In the genomic region with DNA sequence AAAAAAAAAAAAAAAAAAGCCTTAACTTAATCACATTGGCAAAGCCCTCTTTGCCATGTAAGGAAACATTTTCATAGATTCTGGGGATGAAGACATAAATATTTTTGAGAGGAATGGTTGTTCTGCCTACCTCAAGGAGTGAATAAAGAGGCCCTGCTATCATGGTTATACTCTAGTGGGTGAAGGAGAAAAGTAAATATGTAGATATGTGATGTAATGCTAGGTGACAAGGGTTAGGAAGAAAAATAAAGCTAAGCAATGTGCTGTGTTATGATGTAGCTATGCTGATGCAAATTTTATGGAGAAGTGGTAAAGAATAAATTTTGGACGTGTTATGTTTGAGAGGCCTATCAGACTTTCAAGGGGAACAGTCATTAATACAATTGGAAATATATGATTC, we compare ENCODE assay signal across 20 cellular contexts.
A peak's percentile ranks its signal among the peaks of the same experiment; 100 is the strongest.
DNase-seq lines count a peak whose midpoint lies in the region; ATAC-seq, FAIRE-seq and TF ChIP-seq lines count a peak whose summit lies in the region.
"Had no signal": no experiment of that assay in that cellular context is flagged by ENCODE, and none has a peak within 500 bp of the region (broad histone marks: within the 10 kb centered on the region; RNA-seq: fewer than 3 reads in every experiment).

No MANE protein-coding gene starts in this region.

- no peaks in the 10 kb centered on the region for H3K9me3 ChIP-seq in HepG2 (ENCODE audit: low read length)
- H3K9me3 ChIP-seq: BLaER1, Caco-2, HAP-1 had no signal

- no peak overlapping the region for H2AFZ ChIP-seq in HepG2 (ENCODE audit: low read length)
- H2AFZ ChIP-seq: GM23338 had no signal

- no peak for TF ChIP-seq CTCF in HepG2 (CRISPR knock-in tag; IDR thresholded peaks at IDR 0.05)

- CTCF ChIA-PET in HepG2 (lab: Yijun Ruan, JAX; ENCODE audit: low intra/inter-chr PET ratio, low total read pairs): no interaction called here

- TF ChIP-seq EP300 in HepG2 (IDR thresholded peaks at IDR 0.05; ENCODE audit: low read depth in 2 of 2, low read length in 2 of 2) (no peak), HepG2 (CRISPR knock-in tag; IDR thresholded peaks at IDR 0.05; ENCODE audit: borderline replicate concordance) (no peak)

- no peak overlapping the region for H3K27ac ChIP-seq in HepG2 (ENCODE audit: extremely low read length, insufficient read depth, low read length)
- H3K27ac ChIP-seq: 22Rv1, BLaER1, C4-2B had no signal

- H3K4me3 ChIP-seq in HepG2 (replicated peaks in 1 of 3; ENCODE audit: insufficient read depth in 1 of 3, low read depth in 2 of 3, low read length in 3 of 3): no peak overlapping the region
- H3K4me3 ChIP-seq: BLaER1, GM23338, HAP-1 had no signal

- TF ChIP-seq POLR2A in HepG2 (IDR thresholded peaks at IDR 0.05; ENCODE audit: insufficient read depth in 1 of 2, low read depth in 2 of 2, low read length in 2 of 2): no peak

- H3K36me3 Mint-ChIP-seq in stimulated activated effector memory CD8-positive, alpha-beta T cell treated with anti-CD3 and anti-CD28 coated beads, Interleukin-12 subunit alpha, Interleukin-12 subunit beta, amount 100 ng/mL, for 72 hours: peaks cover 12% of the 10 kb centered on the region

- no peak for ATAC-seq in HepG2
- no peak for ATAC-seq in stimulated activated effector memory CD8-positive, alpha-beta T cell treated with anti-CD3 and anti-CD28 coated beads, Interleukin-12 subunit alpha, Interleukin-12 subunit beta, amount 100 ng/mL, for 72 hours
- ATAC-seq: CD8-positive, alpha-beta T cell; GM23338 had no signal

- no peaks in the 10 kb centered on the region for H3K9me3 Mint-ChIP-seq in stimulated activated effector memory CD8-positive, alpha-beta T cell treated with anti-CD3 and anti-CD28 coated beads, Interleukin-12 subunit alpha, Interleukin-12 subunit beta, amount 100 ng/mL, for 72 hours
- H3K9me3 Mint-ChIP-seq: CD8-positive, alpha-beta T cell; GM23338; HFFc6 had no signal

- WGBS in HepG2 (ENCODE audit: low lambda C conversion rate): 97% methylated on average over 1 of the region's 1 CpG

- H3K4me2 ChIP-seq in HepG2 (ENCODE audit: low read depth, low read length): no peak overlapping the region
- H3K4me2 ChIP-seq: BLaER1, GM23338 had no signal

- H3K27ac Mint-ChIP-seq in stimulated activated effector memory CD8-positive, alpha-beta T cell treated with anti-CD3 and anti-CD28 coated beads, Interleukin-12 subunit alpha, Interleukin-12 subunit beta, amount 100 ng/mL, for 72 hours: peak overlapping the region; percentile 21
- H3K27ac Mint-ChIP-seq: B cell; CD8-positive, alpha-beta T cell; GM23338; HFFc6 had no signal

- DNase-seq in DMS53 (lab: John Stamatoyannopoulos, UW): peak; percentile 30
- DNase-seq in DMS53 treated with DMSO at 0.1 percent for 48 hours (lab: John Stamatoyannopoulos, UW; ENCODE audit: unreplicated experiment): no peak
- DNase-seq in HepG2 (ENCODE audit: low spot score): no peak
- no peak for DNase-seq in stimulated activated effector memory CD8-positive, alpha-beta T cell treated with anti-CD3 and anti-CD28 coated beads, Interleukin-12 subunit alpha, Interleukin-12 subunit beta, amount 100 ng/mL, for 72 hours (ENCODE audit: low spot score in 2 of 2)
- DNase-seq in H4 (ENCODE audit: low spot score): no peak
- no peak for DNase-seq in DMS153 (lab: John Stamatoyannopoulos, UW)
- DNase-seq: Caco-2; CD4-positive, CD25-positive, alpha-beta regulatory T cell; CD8-positive, alpha-beta T cell; DND-41; HFFc6 had no signal

- H3K79me2 ChIP-seq in HepG2 (ENCODE audit: insufficient read depth, low read length): no peaks in the 10 kb centered on the region

- intact Hi-C loops in HepG2 (cut with micrococcal nuclease; ENCODE audit: unreplicated experiment): no loop called here

- peaks cover 10% of the 10 kb centered on the region; the same call in 1 of the 2 replicates for H3K4me1 ChIP-seq in HepG2 (ENCODE audit: insufficient read depth, low read length)
- H3K4me1 ChIP-seq: BLaER1, Caco-2, HAP-1 had no signal

- no peak overlapping the region for H3K9ac ChIP-seq in HepG2 (ENCODE audit: insufficient read depth, low read depth, low read length)
- H3K9ac ChIP-seq: BLaER1 had no signal

- no peak overlapping the region for H3K4me3 Mint-ChIP-seq in stimulated activated effector memory CD8-positive, alpha-beta T cell treated with anti-CD3 and anti-CD28 coated beads, Interleukin-12 subunit alpha, Interleukin-12 subunit beta, amount 100 ng/mL, for 72 hours
- H3K4me3 Mint-ChIP-seq: B cell; CD4-positive, CD25-positive, alpha-beta regulatory T cell; CD8-positive, alpha-beta T cell; GM23338; HFFc6 had no signal

- H3K27me3 ChIP-seq in HepG2 (ENCODE audit: control insufficient read depth in 1 of 2, insufficient read depth in 2 of 2, low read length in 2 of 2): no peaks in the 10 kb centered on the region
- H3K27me3 ChIP-seq: BLaER1 had no signal

- in situ Hi-C loops in HepG2 (cut with HindIII; ENCODE audit: extremely low pct_ligation_motif_present, low pct_unique_long_range_greater_than_20kb): no loop called here

- no TSS peak for BruUV-seq in HepG2 (replicated peaks; lab: Mats Ljungman, UMichigan)

- no peak for TF ChIP-seq RAD21 in HepG2 (CRISPR knock-in tag; IDR thresholded peaks at IDR 0.05)

- H3K36me3 ChIP-seq in HepG2 (replicated peaks in 1 of 2; ENCODE audit: control insufficient read depth in 1 of 2, insufficient read depth in 2 of 2, low read length in 2 of 2): no peaks in the 10 kb centered on the region; a peak in 1 of 5 replicates
- H3K36me3 ChIP-seq: HAP-1 had no signal

- no peaks in the 10 kb centered on the region for H4K20me1 ChIP-seq in HepG2 (ENCODE audit: insufficient read depth, low read length)
- H4K20me1 ChIP-seq: BLaER1 had no signal

- no peak for FAIRE-seq in HepG2 (lab: Jason Lieb, UNC)
- FAIRE-seq: A204.1, G401.6, H54 had no signal

- POLR2A ChIA-PET in HepG2 (lab: Yijun Ruan, JAX): interaction anchor here (0.9 kb wide), 1 partner anchor 80 kb away, joined by 8 read pairs; a partner anchor contains a TSS

- H3K4me1 Mint-ChIP-seq in stimulated activated effector memory CD8-positive, alpha-beta T cell treated with anti-CD3 and anti-CD28 coated beads, Interleukin-12 subunit alpha, Interleukin-12 subunit beta, amount 100 ng/mL, for 72 hours: peaks cover 43% of the 10 kb centered on the region
- H3K4me1 Mint-ChIP-seq: GM23338 had no signal

TF ChIP-seq in HepG2, 621 proteins besides CTCF, POLR2A, EP300 and RAD21:
- no peak for TF ChIP-seq PAWR (CRISPR knock-in tag; IDR thresholded peaks at IDR 0.05; ENCODE audit: borderline replicate concordance)
- TF ChIP-seq MED1 (CRISPR knock-in tag; IDR thresholded peaks at IDR 0.05): no peak
- peak; percentile 61 for TF ChIP-seq FOXA3 (CRISPR knock-in tag; IDR thresholded peaks at IDR 0.05)
- TF ChIP-seq ZNF564 (CRISPR knock-in tag; IDR thresholded peaks at IDR 0.05): no peak
- TF ChIP-seq CBX1 (IDR thresholded peaks at IDR 0.05; ENCODE audit: low read depth): no peak
- TF ChIP-seq, protein P1, sequence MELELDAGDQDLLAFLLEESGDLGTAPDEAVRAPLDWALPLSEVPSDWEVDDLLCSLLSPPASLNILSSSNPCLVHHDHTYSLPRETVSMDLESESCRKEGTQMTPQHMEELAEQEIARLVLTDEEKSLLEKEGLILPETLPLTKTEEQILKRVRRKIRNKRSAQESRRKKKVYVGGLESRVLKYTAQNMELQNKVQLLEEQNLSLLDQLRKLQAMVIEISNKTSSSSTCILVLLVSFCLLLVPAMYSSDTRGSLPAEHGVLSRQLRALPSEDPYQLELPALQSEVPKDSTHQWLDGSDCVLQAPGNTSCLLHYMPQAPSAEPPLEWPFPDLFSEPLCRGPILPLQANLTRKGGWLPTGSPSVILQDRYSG (CRISPR knock-in tag; IDR thresholded peaks at IDR 0.05): no peak
- TF ChIP-seq KDM5B (CRISPR knock-in tag; IDR thresholded peaks at IDR 0.05; ENCODE audit: borderline replicate concordance): no peak
- TF ChIP-seq FOXA1 (IDR thresholded peaks at IDR 0.05): no peak
- TF ChIP-seq FOXA1 (CRISPR knock-in tag; IDR thresholded peaks at IDR 0.05): peak; percentile 32; the same call in 1 of the 2 replicates
- no peak for TF ChIP-seq ATM (IDR thresholded peaks at IDR 0.05; ENCODE audit: borderline replicate concordance)
- no peak for TF ChIP-seq PHB2 (IDR thresholded peaks at IDR 0.05; ENCODE audit: partially characterized antibody)
